ENCODE assay signal across 8 cellular contexts in genomic region chr10:76036410-76036940, GRCh38.
DNase-seq lines count a peak whose midpoint lies in the region; ATAC-seq and TF ChIP-seq lines count a peak whose summit lies in the region.

No MANE protein-coding gene starts in this region.

- no peak overlapping the region for H3K4me3 ChIP-seq in KMS-11 (IDR thresholded peaks at IDR 0.05; ENCODE audit: insufficient read depth, low read depth, low read length)
- H3K4me3 ChIP-seq in kidney epithelial cell (ENCODE audit: low read depth, low read length), result no peak overlapping the region

- H3K27ac ChIP-seq in KMS-11 (no peak overlapping the region), caudate nucleus (ENCODE audit: low read depth, low read length) (no peak overlapping the region)

- no peak overlapping the region for H3K4me3 Mint-ChIP-seq in T-helper 2 cell treated with Interferon-gamma antibody and Interleukin-4, amounts not matched to agents 5 μg/mL and 100 μg/mL, for 36 hours

- no peaks in the 10 kb centered on the region for H3K79me2 ChIP-seq in KMS-11 (ENCODE audit: insufficient read depth, low read depth)

- H3K9me3 Mint-ChIP-seq in T-helper 2 cell treated with Interferon-gamma antibody and Interleukin-4, amounts not matched to agents 5 μg/mL and 100 μg/mL, for 36 hours, result peaks cover 5% of the 10 kb centered on the region

- DNase-seq in Daoy (ENCODE audit: low read depth), result peak; percentile 57
- DNase-seq in T-helper 2 cell treated with Interferon-gamma antibody and Interleukin-4, amounts not matched to agents 5 μg/mL and 100 μg/mL, for 36 hours (ENCODE audit: low spot score), result peak; percentile 15
- DNase-seq in caudate nucleus (lab: John Stamatoyannopoulos, UW), result peak in 57 of 61 donors; percentile 4 to 82 (median 48)
- no peak for DNase-seq in kidney epithelial cell (ENCODE audit: low read depth)
- peak; percentile 30 for DNase-seq in stimulated activated CD4-positive, alpha-beta T cell treated with anti-CD3 and anti-CD28 coated beads, Interleukin-1b, Interleukin-23, amount 100 ng/mL, for 48 hours

- no peak overlapping the region for H3K27ac Mint-ChIP-seq in T-helper 2 cell treated with Interferon-gamma antibody and Interleukin-4, amounts not matched to agents 5 μg/mL and 100 μg/mL, for 36 hours

- H3K36me3 Mint-ChIP-seq in T-helper 2 cell treated with Interferon-gamma antibody and Interleukin-4, amounts not matched to agents 5 μg/mL and 100 μg/mL, for 36 hours (ENCODE audit: low read depth), result no peaks in the 10 kb centered on the region

- H3K36me3 ChIP-seq in KMS-11 (ENCODE audit: insufficient read depth), result no peaks in the 10 kb centered on the region
- no peaks in the 10 kb centered on the region for H3K36me3 ChIP-seq in kidney epithelial cell (ENCODE audit: control insufficient read depth, insufficient read depth, low read length)

- TF ChIP-seq CTCF in KMS-11 (conservative IDR thresholded peaks at IDR 0.05; ENCODE audit: low read depth, low read length) (peak; percentile 83), kidney epithelial cell (IDR thresholded peaks at IDR 0.05; ENCODE audit: insufficient read depth, low read length, poor library complexity, severe bottlenecking) (peak; percentile 94)

- H3K9ac ChIP-seq in KMS-11, result no peak overlapping the region

- H4K20me1 ChIP-seq in KMS-11 (ENCODE audit: insufficient read depth), result no peaks in the 10 kb centered on the region

- H3K27me3 Mint-ChIP-seq in T-helper 2 cell treated with Interferon-gamma antibody and Interleukin-4, amounts not matched to agents 5 μg/mL and 100 μg/mL, for 36 hours (ENCODE audit: low read depth), result no peaks in the 10 kb centered on the region

- no peaks in the 10 kb centered on the region for H3K4me1 Mint-ChIP-seq in T-helper 2 cell treated with Interferon-gamma antibody and Interleukin-4, amounts not matched to agents 5 μg/mL and 100 μg/mL, for 36 hours (ENCODE audit: low read depth)

- no peaks in the 10 kb centered on the region for H3K4me1 ChIP-seq in KMS-11 (ENCODE audit: low read depth, poor library complexity, severe bottlenecking)

- ATAC-seq in GM21381 (IDR thresholded peaks at IDR 0.05; ENCODE audit: unreplicated experiment), result peak; percentile 81
- no peak for ATAC-seq in GM18870 (IDR thresholded peaks at IDR 0.05; ENCODE audit: unreplicated experiment)

- no peak overlapping the region for H3K4me2 ChIP-seq in KMS-11

- H3K27me3 ChIP-seq in KMS-11 (ENCODE audit: insufficient read depth, low read depth) (no peaks in the 10 kb centered on the region), kidney epithelial cell (ENCODE audit: control insufficient read depth, insufficient read depth, low read length) (no peaks in the 10 kb centered on the region)

- H2AFZ ChIP-seq in KMS-11 (ENCODE audit: low read depth), result no peak overlapping the region; the same call in 1 of the 2 replicates
